8 cellular contexts compared by ENCODE assay signal in the genomic region with DNA sequence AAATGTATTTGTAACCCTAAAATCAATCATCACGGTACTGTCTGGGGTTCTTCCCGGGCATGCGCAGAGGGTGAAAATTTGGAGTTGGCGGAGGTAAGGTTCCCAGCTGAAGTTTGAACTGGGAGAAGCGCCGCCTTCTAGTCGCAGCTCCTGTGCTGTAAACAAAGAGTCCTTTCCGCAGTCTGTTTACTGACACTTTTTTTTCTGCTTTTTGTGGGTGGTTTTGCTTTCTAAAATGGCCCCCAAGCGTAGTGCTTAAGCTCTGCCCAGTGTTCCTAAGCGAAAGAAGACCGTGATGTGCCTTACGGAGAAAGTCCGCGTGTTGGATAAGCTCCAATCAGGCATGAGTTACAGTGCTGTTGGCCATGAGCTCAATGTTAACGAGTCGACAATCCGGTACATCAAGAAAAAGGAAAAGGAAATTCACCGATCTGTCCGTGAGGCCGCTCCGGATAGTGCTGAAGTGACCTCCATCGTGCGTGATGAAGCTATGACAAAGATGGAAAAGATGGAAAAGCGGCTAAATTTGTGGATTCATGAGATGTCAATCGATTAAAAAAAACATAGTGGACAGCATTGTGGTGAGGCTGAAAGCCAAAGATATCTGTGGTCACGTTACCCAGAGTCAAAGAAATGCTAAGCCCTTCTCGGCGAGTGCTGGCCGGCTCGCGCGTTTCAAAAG. TPM values are rescaled to one million over a fixed set of nuclear protein-coding genes. Genes with fewer than 3 reads are reported as not detected.
A peak's percentile ranks its signal among the peaks of the same experiment; 100 is the strongest.
DNase-seq lines count a peak whose midpoint lies in the region; ATAC-seq and TF ChIP-seq lines count a peak whose summit lies in the region.

No MANE protein-coding gene starts in this region.

- CTCF ChIA-PET in HEK293T (lab: Yijun Ruan, JAX): interaction anchor here (1.5 kb wide), 1 partner anchor 11 kb away, joined by 10 read pairs; no protein-coding TSS in a partner anchor

- H3K36me3 ChIP-seq in MG63 (no peaks in the 10 kb centered on the region), SK-N-MC (ENCODE audit: insufficient read depth, low read length) (peaks cover 4% of the 10 kb centered on the region; the same call in 1 of the 2 replicates), colonic mucosa (no peaks in the 10 kb centered on the region)

- POLR2A ChIA-PET in HEK293T (lab: Yijun Ruan, JAX): interaction anchor here (0.8 to 2.1 kb wide), 10 partner anchors 10 to 214 kb away, joined by 3 to 16 read pairs (median 4); a partner anchor contains a TSS

- H3K27ac ChIP-seq in SK-N-MC (no peak overlapping the region), colonic mucosa (peak overlapping the region; percentile 85)

- no peaks in the 10 kb centered on the region for H3K4me1 ChIP-seq in colonic mucosa

- peak; percentile 71 for ATAC-seq in left colon
- ATAC-seq in stimulated activated naive B cell treated with anti-CD40 and anti-IgM and Interleukin-4, amounts not matched to agents 10 μg/mL and 1 μg/mL and 100 μg/mL, for 72 hours (replicated peaks): peak; percentile 79 to 83

- H3K4me3 ChIP-seq in MG63: peak overlapping the region; percentile 69
- peak overlapping the region; percentile 81 for H3K4me3 ChIP-seq in SK-N-MC
- H3K4me3 ChIP-seq in colonic mucosa: peak overlapping the region; percentile 79

- H3K4me3 Mint-ChIP-seq in stimulated activated naive B cell treated with anti-CD40 and anti-IgM and Interleukin-4, amounts not matched to agents 10 μg/mL and 1 μg/mL and 100 μg/mL, for 72 hours: peak overlapping the region; percentile 89

- no peaks in the 10 kb centered on the region for H3K9me3 Mint-ChIP-seq in stimulated activated naive B cell treated with anti-CD40 and anti-IgM and Interleukin-4, amounts not matched to agents 10 μg/mL and 1 μg/mL and 100 μg/mL, for 72 hours

- intact Hi-C loops in colonic mucosa (cut with DNase I) (no loop called here), left colon (cut with DNase I, micrococcal nuclease) (no loop called here)

- H3K27me3 ChIP-seq in MG63 (no peaks in the 10 kb centered on the region), colonic mucosa (no peaks in the 10 kb centered on the region)

- DNase-seq in 8988T (peak; percentile 51), GM04504 (ENCODE audit: low read depth) (peak; percentile 80), HEK293T (ENCODE audit: extremely low spot score) (peak; percentile 58), MG63 (peak; percentile 57), SK-N-MC (ENCODE audit: low read depth, low spot score) (no peak), colonic mucosa (peak; percentile 84), left colon (peak; percentile 68 to 84)
- peak; percentile 61 for DNase-seq in stimulated activated naive B cell treated with anti-CD40 and anti-IgM and Interleukin-4, amounts not matched to agents 10 μg/mL and 1 μg/mL and 100 μg/mL, for 72 hours

- peaks cover 2 to 9% of the 10 kb centered on the region in 2 donors for H3K36me3 Mint-ChIP-seq in stimulated activated naive B cell treated with anti-CD40 and anti-IgM and Interleukin-4, amounts not matched to agents 10 μg/mL and 1 μg/mL and 100 μg/mL, for 72 hours

- H3K9me3 ChIP-seq in MG63 (no peaks in the 10 kb centered on the region), SK-N-MC (ENCODE audit: low read depth, low read length) (no peaks in the 10 kb centered on the region), colonic mucosa (no peaks in the 10 kb centered on the region)

- no peaks in the 10 kb centered on the region for H3K27me3 Mint-ChIP-seq in stimulated activated naive B cell treated with anti-CD40 and anti-IgM and Interleukin-4, amounts not matched to agents 10 μg/mL and 1 μg/mL and 100 μg/mL, for 72 hours

- H3K27ac Mint-ChIP-seq in stimulated activated naive B cell treated with anti-CD40 and anti-IgM and Interleukin-4, amounts not matched to agents 10 μg/mL and 1 μg/mL and 100 μg/mL, for 72 hours: peak overlapping the region; percentile 93

- H3K9ac ChIP-seq in SK-N-MC (ENCODE audit: insufficient read length): peak overlapping the region; percentile 70
- H3K9ac ChIP-seq in colonic mucosa (ENCODE audit: low read depth in 2 of 2, low read length in 2 of 2): peak overlapping the region; percentile 12 to 94

- no peak for TF ChIP-seq CTCF in colonic mucosa (IDR thresholded peaks at IDR 0.05)

- H3K4me1 Mint-ChIP-seq in stimulated activated naive B cell treated with anti-CD40 and anti-IgM and Interleukin-4, amounts not matched to agents 10 μg/mL and 1 μg/mL and 100 μg/mL, for 72 hours: peaks cover 13 to 38% of the 10 kb centered on the region in 2 donors

TF ChIP-seq in HEK293T, 16 proteins besides CTCF, POLR2A, EP300 and RAD21:
- TF ChIP-seq L3MBTL2 (conservative IDR thresholded peaks at IDR 0.05) (peak; percentile 71), NFRKB (IDR thresholded peaks at IDR 0.05) (no peak), SP1 (IDR thresholded peaks at IDR 0.05) (no peak)
- TF ChIP-seq, protein P1, sequence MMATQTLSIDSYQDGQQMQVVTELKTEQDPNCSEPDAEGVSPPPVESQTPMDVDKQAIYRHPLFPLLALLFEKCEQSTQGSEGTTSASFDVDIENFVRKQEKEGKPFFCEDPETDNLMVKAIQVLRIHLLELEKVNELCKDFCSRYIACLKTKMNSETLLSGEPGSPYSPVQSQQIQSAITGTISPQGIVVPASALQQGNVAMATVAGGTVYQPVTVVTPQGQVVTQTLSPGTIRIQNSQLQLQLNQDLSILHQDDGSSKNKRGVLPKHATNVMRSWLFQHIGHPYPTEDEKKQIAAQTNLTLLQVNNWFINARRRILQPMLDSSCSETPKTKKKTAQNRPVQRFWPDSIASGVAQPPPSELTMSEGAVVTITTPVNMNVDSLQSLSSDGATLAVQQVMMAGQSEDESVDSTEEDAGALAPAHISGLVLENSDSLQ (IDR thresholded peaks at IDR 0.05): 0 out of 2 replicates have a peak, but pooled peaks have one; percentile 40

RNA-seq across cellular contexts. Expression of a gene that starts 0.6 kb away (rescaled TPM):
- total RNA-seq in MG63 (2014; rRNA removed; shearing (Covaris generic); ENCODE audit: low replicate concordance): 21.2 and 23.2 TPM in 2 replicates
- total RNA-seq in colonic mucosa (10 to 100 TPM; 61.6 to 75.8 TPM), left colon (100 to 1,000 TPM in 1 of 2 donors, 10 to 100 TPM in 1; 79.8 to 117 TPM)

RNA-seq across cellular contexts. Expression of a gene that starts 30.6 kb away (rescaled TPM):
- 1.3 and 8.0 TPM in 2 replicates for total RNA-seq in MG63 (2014; rRNA removed; shearing (Covaris generic); ENCODE audit: low replicate concordance)
- total RNA-seq in colonic mucosa (10 to 100 TPM; 39.7 to 50.9 TPM), left colon (10 to 100 TPM; 54.1 to 71.9 TPM)
